In genomic region chr20:32355907-32356676, GRCh38 we compare ENCODE assay signal across 8 cellular contexts. TPM values are rescaled to one million over a fixed set of nuclear protein-coding genes. Genes with fewer than 3 reads are reported as not detected.
DNase-seq lines count a peak whose midpoint lies in the region; ATAC-seq lines count a peak whose summit lies in the region.
"Not testable (repeated sequence)": the region's sequence is repeated elsewhere in the genome, so short reads cannot be mapped to it uniquely, and the experiment has no call there.

No MANE protein-coding gene starts in this region.

- H3K9ac ChIP-seq in mesendoderm (ENCODE audit: low read length) = not testable (repeated sequence)

- not testable (repeated sequence) for H2BK120ac ChIP-seq in mesendoderm (ENCODE audit: low read depth, low read length)

- H4K5ac ChIP-seq in mesendoderm (ENCODE audit: low read length) = not testable (repeated sequence)

- not testable (repeated sequence) for H3K27me3 ChIP-seq in mesendoderm (ENCODE audit: insufficient read depth, low read length, poor library complexity)

- peaks cover 14% of the 10 kb centered on the region for H3K36me3 Mint-ChIP-seq in T-helper 2 cell treated with Interferon-gamma antibody and Interleukin-4, amounts not matched to agents 5 μg/mL and 100 μg/mL, for 36 hours (ENCODE audit: low read depth)
- peaks cover 25% of the 10 kb centered on the region for H3K36me3 Mint-ChIP-seq in activated naive CD8-positive, alpha-beta T cell treated with anti-CD3 and anti-CD28 coated beads, Interleukin-2, amount 50 U/mL, for 24 hours (ENCODE audit: low read depth)
- H3K36me3 Mint-ChIP-seq in stimulated activated naive B cell treated with anti-CD40 and anti-IgM and Interleukin-4, amounts not matched to agents 10 μg/mL and 1 μg/mL and 100 μg/mL, for 72 hours = peaks cover 5 to 15% of the 10 kb centered on the region in 2 donors

- not testable (repeated sequence) for H3K4me3 ChIP-seq in mesendoderm (ENCODE audit: low read length)

- DNase-seq in AG08395 (ENCODE audit: low spot score) (peak; percentile 57), GM04503 (ENCODE audit: low read depth) (peak; percentile 82), LoVo (ENCODE audit: low spot score) (peak; percentile 18), fibroblast of gingiva (ENCODE audit: low read depth) (peak; percentile 78), mesendoderm (peak; percentile 35)
- DNase-seq in T-helper 2 cell treated with Interferon-gamma antibody and Interleukin-4, amounts not matched to agents 5 μg/mL and 100 μg/mL, for 36 hours (ENCODE audit: low spot score); activated naive CD8-positive, alpha-beta T cell treated with anti-CD3 and anti-CD28 coated beads, Interleukin-2, amount 50 U/mL, for 24 hours; stimulated activated naive B cell treated with anti-CD40 and anti-IgM and Interleukin-4, amounts not matched to agents 10 μg/mL and 1 μg/mL and 100 μg/mL, for 72 hours: not testable (repeated sequence)

- not testable (repeated sequence) for H2BK5ac ChIP-seq in mesendoderm (ENCODE audit: low read length)

- not testable (repeated sequence) for H2AK5ac ChIP-seq in mesendoderm (ENCODE audit: low read length)

- H3K4ac ChIP-seq in mesendoderm (ENCODE audit: low read depth, low read length) = not testable (repeated sequence)

- peaks cover 49% of the 10 kb centered on the region for H3K4me1 Mint-ChIP-seq in T-helper 2 cell treated with Interferon-gamma antibody and Interleukin-4, amounts not matched to agents 5 μg/mL and 100 μg/mL, for 36 hours (ENCODE audit: low read depth)
- peaks cover 49% of the 10 kb centered on the region for H3K4me1 Mint-ChIP-seq in activated naive CD8-positive, alpha-beta T cell treated with anti-CD3 and anti-CD28 coated beads, Interleukin-2, amount 50 U/mL, for 24 hours
- peaks cover 31 to 56% of the 10 kb centered on the region in 2 donors for H3K4me1 Mint-ChIP-seq in stimulated activated naive B cell treated with anti-CD40 and anti-IgM and Interleukin-4, amounts not matched to agents 10 μg/mL and 1 μg/mL and 100 μg/mL, for 72 hours

- H3K27me3 Mint-ChIP-seq in T-helper 2 cell treated with Interferon-gamma antibody and Interleukin-4, amounts not matched to agents 5 μg/mL and 100 μg/mL, for 36 hours (ENCODE audit: low read depth); activated naive CD8-positive, alpha-beta T cell treated with anti-CD3 and anti-CD28 coated beads, Interleukin-2, amount 50 U/mL, for 24 hours; stimulated activated naive B cell treated with anti-CD40 and anti-IgM and Interleukin-4, amounts not matched to agents 10 μg/mL and 1 μg/mL and 100 μg/mL, for 72 hours: not testable (repeated sequence)

- H3K18ac ChIP-seq in mesendoderm (ENCODE audit: low read length) = not testable (repeated sequence)

- not testable (repeated sequence) for H3K4me2 ChIP-seq in mesendoderm (ENCODE audit: low read length)

- no CpG with 5 or more reads among the region's 8 CpGs for WGBS in mesendoderm (ENCODE audit: extremely low coverage, insufficient coverage, low lambda C conversion rate)

- ATAC-seq in activated naive CD8-positive, alpha-beta T cell treated with anti-CD3 and anti-CD28 coated beads, Interleukin-2, amount 50 U/mL, for 24 hours; stimulated activated naive B cell treated with anti-CD40 and anti-IgM and Interleukin-4, amounts not matched to agents 10 μg/mL and 1 μg/mL and 100 μg/mL, for 72 hours (replicated peaks): not testable (repeated sequence)

- not testable (repeated sequence) for H3K4me1 ChIP-seq in mesendoderm (ENCODE audit: control insufficient read depth, low read depth, low read length)

- not testable (repeated sequence) for H3K56ac ChIP-seq in mesendoderm (ENCODE audit: low read length)

- peak overlapping the region; percentile 55 for H3K4me3 Mint-ChIP-seq in T-helper 2 cell treated with Interferon-gamma antibody and Interleukin-4, amounts not matched to agents 5 μg/mL and 100 μg/mL, for 36 hours
- H3K4me3 Mint-ChIP-seq in activated naive CD8-positive, alpha-beta T cell treated with anti-CD3 and anti-CD28 coated beads, Interleukin-2, amount 50 U/mL, for 24 hours = peak overlapping the region; percentile 94
- peak overlapping the region; percentile 22 to 99 for H3K4me3 Mint-ChIP-seq in stimulated activated naive B cell treated with anti-CD40 and anti-IgM and Interleukin-4, amounts not matched to agents 10 μg/mL and 1 μg/mL and 100 μg/mL, for 72 hours

- H3K27ac Mint-ChIP-seq in T-helper 2 cell treated with Interferon-gamma antibody and Interleukin-4, amounts not matched to agents 5 μg/mL and 100 μg/mL, for 36 hours = peak overlapping the region; percentile 88
- H3K27ac Mint-ChIP-seq in activated naive CD8-positive, alpha-beta T cell treated with anti-CD3 and anti-CD28 coated beads, Interleukin-2, amount 50 U/mL, for 24 hours = peak overlapping the region; percentile 70
- H3K27ac Mint-ChIP-seq in stimulated activated naive B cell treated with anti-CD40 and anti-IgM and Interleukin-4, amounts not matched to agents 10 μg/mL and 1 μg/mL and 100 μg/mL, for 72 hours = peak overlapping the region; percentile 100

- H3K23ac ChIP-seq in mesendoderm (ENCODE audit: low read length) = not testable (repeated sequence)

- H3K36me3 ChIP-seq in mesendoderm (ENCODE audit: control insufficient read depth, insufficient read depth, low read length) = not testable (repeated sequence)

- H4K8ac ChIP-seq in mesendoderm (ENCODE audit: low read depth, low read length) = not testable (repeated sequence)

- peaks cover 18% of the 10 kb centered on the region for H3K79me2 ChIP-seq in mesendoderm (ENCODE audit: control insufficient read depth, insufficient read depth, low read length)

- not testable (repeated sequence) for H3K27ac ChIP-seq in mesendoderm (ENCODE audit: low read depth, low read length)

- H2BK15ac ChIP-seq in mesendoderm (replicated peaks; ENCODE audit: low read depth) = not testable (repeated sequence)

- peaks cover 12% of the 10 kb centered on the region for H3K79me1 ChIP-seq in mesendoderm (ENCODE audit: low read length)

- not testable (repeated sequence) for H3K9me3 Mint-ChIP-seq in T-helper 2 cell treated with Interferon-gamma antibody and Interleukin-4, amounts not matched to agents 5 μg/mL and 100 μg/mL, for 36 hours; activated naive CD8-positive, alpha-beta T cell treated with anti-CD3 and anti-CD28 coated beads, Interleukin-2, amount 50 U/mL, for 24 hours; stimulated activated naive B cell treated with anti-CD40 and anti-IgM and Interleukin-4, amounts not matched to agents 10 μg/mL and 1 μg/mL and 100 μg/mL, for 72 hours

RNA-seq across cellular contexts. Expression of gene ASXL1, which starts 2.0 kb away (rescaled TPM):
- polyA plus RNA-seq in mesendoderm (2013, experiment 1 of 2) = 18.1 TPM
- 18.0 TPM for polyA plus RNA-seq in mesendoderm (2013, experiment 2 of 2)
